2 cellular contexts compared by ENCODE assay signal in genomic region chr16:71414038-71414437, GRCh38.
TF ChIP-seq lines count a peak whose summit lies in the region.

No MANE protein-coding gene starts in this region.

TF ChIP-seq in HepG2, 621 proteins besides CTCF, POLR2A, EP300 and RAD21:
- TF ChIP-seq TSC22D2 (CRISPR knock-in tag; IDR thresholded peaks at IDR 0.05; ENCODE audit: borderline replicate concordance) (no peak), ZFP36L2 (CRISPR knock-in tag; IDR thresholded peaks at IDR 0.05) (no peak), CEBPB (IDR thresholded peaks at IDR 0.05; ENCODE audit: borderline replicate concordance, low read depth, low read length) (peak; percentile 68; the same call in 1 of the 2 replicates), ATF4 (CRISPR knock-in tag; IDR thresholded peaks at IDR 0.05) (peak in 1 of 2 experiments; percentile 63; a peak in 2 of 4 replicates), CEBPG (CRISPR knock-in tag; IDR thresholded peaks at IDR 0.05) (peak; percentile 64)

TF ChIP-seq in WTC11, 78 proteins besides CTCF, POLR2A, EP300 and RAD21:
- TF ChIP-seq MXD4 (CRISPR knock-in tag; IDR thresholded peaks at IDR 0.05; ENCODE audit: borderline replicate concordance) = no peak
- peak; percentile 67 for TF ChIP-seq GABPB1 (CRISPR knock-in tag; IDR thresholded peaks at IDR 0.05)
- no peak for TF ChIP-seq ATF2 (CRISPR knock-in tag; IDR thresholded peaks at IDR 0.05; ENCODE audit: borderline replicate concordance, low read depth)
